Comparison of ENCODE assay signal across 1 cellular context in the genomic region with DNA sequence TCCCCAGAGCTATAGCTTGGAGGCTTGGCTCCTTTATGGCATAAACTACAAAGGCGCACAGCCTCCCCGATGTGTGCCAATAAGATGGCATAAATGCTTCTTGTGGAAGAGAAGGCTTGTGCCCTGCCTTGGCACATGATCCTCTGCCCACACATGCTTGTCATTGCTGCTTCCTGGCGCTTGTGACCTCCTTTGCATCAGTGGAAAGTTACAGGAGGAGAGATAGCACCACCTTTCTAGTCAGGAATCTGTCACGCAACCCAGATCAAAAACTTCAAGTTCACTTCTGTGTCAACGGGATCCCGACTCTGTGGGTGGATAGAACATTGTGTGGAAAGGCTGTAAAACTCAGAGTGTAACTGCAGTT.
TF ChIP-seq lines count a peak whose summit lies in the region.

No MANE protein-coding gene starts in this region.

TF ChIP-seq in IMR-90, 13 proteins besides CTCF, POLR2A, EP300 and RAD21 (continued from another document):
- TF ChIP-seq FOS (IDR thresholded peaks at IDR 0.05; ENCODE audit: low read depth, low read length) (no peak), MAZ (IDR thresholded peaks at IDR 0.05; ENCODE audit: borderline replicate concordance, low read depth, low read length) (no peak), NFE2L2 (IDR thresholded peaks at IDR 0.05; ENCODE audit: low read depth, low read length) (no peak), MAFK (IDR thresholded peaks at IDR 0.05; ENCODE audit: low read depth, low read length) (no peak), CEBPB (IDR thresholded peaks at IDR 0.05; ENCODE audit: low read depth, low read length) (no peak), RCOR1 (IDR thresholded peaks at IDR 0.05; ENCODE audit: insufficient replicate concordance, low read length) (no peak), BHLHE40 (IDR thresholded peaks at IDR 0.05; ENCODE audit: low read depth, low read length) (no peak), CHD1 (IDR thresholded peaks at IDR 0.05; ENCODE audit: low read depth, low read length) (no peak)
